ENCODE assay signal across 1 cellular context in the genomic region with DNA sequence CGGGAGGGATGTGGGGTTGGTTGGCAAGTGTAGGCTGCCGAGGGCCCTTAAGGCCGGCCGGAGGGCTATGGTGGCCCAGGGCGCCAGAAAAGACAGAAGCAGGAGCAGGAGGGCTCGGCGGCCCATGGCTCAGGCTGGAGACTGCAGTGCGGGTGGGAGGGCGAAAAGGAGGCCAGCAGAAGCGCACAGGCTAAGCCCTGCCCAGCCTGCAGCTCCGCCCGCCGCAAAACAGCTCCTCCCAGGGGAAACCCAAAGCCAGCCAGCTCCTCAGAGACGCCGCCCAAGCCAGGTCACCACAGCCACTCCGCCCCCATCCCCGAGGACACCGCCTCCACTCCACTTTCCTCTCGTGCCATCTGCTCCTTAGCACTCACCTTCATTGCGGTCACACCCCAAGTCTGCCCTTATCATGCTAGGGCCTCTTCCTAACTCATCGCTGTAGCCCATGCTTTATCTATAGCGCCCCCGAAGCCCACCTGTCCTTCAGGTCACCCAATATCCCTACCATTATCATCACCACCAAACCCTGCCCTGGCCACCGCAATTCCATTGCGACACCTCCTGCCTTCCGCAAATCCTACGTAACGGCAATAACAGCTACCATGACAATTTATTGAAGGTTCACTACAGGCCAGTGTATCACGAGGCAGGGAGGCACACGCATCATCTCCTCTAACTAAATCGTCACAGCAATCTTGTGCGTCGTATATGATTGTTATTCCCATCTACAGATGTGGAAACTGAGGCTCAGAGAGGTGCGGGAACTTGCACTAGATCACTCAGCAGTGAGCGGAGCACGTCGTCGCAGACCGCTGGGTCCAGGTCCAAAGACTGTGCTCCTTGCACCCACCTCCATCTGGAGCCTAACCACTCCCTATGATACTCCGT.
A peak's percentile ranks its signal among the peaks of the same experiment; 100 is the strongest.
TF ChIP-seq lines count a peak whose summit lies in the region.

A gene (minus strand): TSS at position 154 of the 888 bp plus-strand sequence. CDS start 28 bp downstream, at position 126.

TF ChIP-seq in K562, 482 proteins besides CTCF, POLR2A, EP300 and RAD21 (continued from another document and continues in another):
- TF ChIP-seq, protein P1, sequence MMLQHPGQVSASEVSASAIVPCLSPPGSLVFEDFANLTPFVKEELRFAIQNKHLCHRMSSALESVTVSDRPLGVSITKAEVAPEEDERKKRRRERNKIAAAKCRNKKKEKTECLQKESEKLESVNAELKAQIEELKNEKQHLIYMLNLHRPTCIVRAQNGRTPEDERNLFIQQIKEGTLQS (IDR thresholded peaks at IDR 0.05): peak; percentile 53
- TF ChIP-seq, protein P1 (CRISPR knock-in tag; conservative IDR thresholded peaks at IDR 0.05): no peak
- peak; percentile 83 for TF ChIP-seq NBN (IDR thresholded peaks at IDR 0.05; ENCODE audit: low read depth)
- TF ChIP-seq ZNF24 (IDR thresholded peaks at IDR 0.05): peak; percentile 35; the same call in 1 of the 2 replicates
- 0 out of 2 replicates have a peak, but pooled peaks have one; percentile 6 for TF ChIP-seq NFE2 (IDR thresholded peaks at IDR 0.05; ENCODE audit: low read depth)
- TF ChIP-seq NELFE (IDR thresholded peaks at IDR 0.05; ENCODE audit: insufficient read depth, insufficient read length): no peak
- TF ChIP-seq ZEB2 (IDR thresholded peaks at IDR 0.05): peak; percentile 95
- TF ChIP-seq PCBP2 (IDR thresholded peaks at IDR 0.05; ENCODE audit: low read depth, low read length, poor library complexity, severe bottlenecking): no peak
- TF ChIP-seq ZKSCAN8 (CRISPR knock-in tag; IDR thresholded peaks at IDR 0.05): no peak
- no peak for TF ChIP-seq COPS2 (conservative IDR thresholded peaks at IDR 0.05)
- TF ChIP-seq RFX7 (CRISPR knock-in tag; IDR thresholded peaks at IDR 0.05): no peak
- TF ChIP-seq CBFB (CRISPR knock-in tag; IDR thresholded peaks at IDR 0.05): peak; percentile 78; the same call in 1 of the 2 replicates
- peak; percentile 59 for TF ChIP-seq FOXJ2 (tag; IDR thresholded peaks at IDR 0.05)
- no peak for TF ChIP-seq SMC3 (conservative IDR thresholded peaks at IDR 0.05; ENCODE audit: insufficient read depth, low read depth, low read length)
- TF ChIP-seq, protein P2, sequence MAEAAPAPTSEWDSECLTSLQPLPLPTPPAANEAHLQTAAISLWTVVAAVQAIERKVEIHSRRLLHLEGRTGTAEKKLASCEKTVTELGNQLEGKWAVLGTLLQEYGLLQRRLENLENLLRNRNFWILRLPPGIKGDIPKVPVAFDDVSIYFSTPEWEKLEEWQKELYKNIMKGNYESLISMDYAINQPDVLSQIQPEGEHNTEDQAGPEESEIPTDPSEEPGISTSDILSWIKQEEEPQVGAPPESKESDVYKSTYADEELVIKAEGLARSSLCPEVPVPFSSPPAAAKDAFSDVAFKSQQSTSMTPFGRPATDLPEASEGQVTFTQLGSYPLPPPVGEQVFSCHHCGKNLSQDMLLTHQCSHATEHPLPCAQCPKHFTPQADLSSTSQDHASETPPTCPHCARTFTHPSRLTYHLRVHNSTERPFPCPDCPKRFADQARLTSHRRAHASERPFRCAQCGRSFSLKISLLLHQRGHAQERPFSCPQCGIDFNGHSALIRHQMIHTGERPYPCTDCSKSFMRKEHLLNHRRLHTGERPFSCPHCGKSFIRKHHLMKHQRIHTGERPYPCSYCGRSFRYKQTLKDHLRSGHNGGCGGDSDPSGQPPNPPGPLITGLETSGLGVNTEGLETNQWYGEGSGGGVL (CRISPR knock-in tag; IDR thresholded peaks at IDR 0.05): no peak
- no peak for TF ChIP-seq POLR3A (IDR thresholded peaks at IDR 0.05; ENCODE audit: borderline replicate concordance, extremely low read depth, insufficient read depth, insufficient read length)
- peak; percentile 95 for TF ChIP-seq ZFX (CRISPR knock-in tag; IDR thresholded peaks at IDR 0.05)
- TF ChIP-seq WHSC1 (IDR thresholded peaks at IDR 0.05; ENCODE audit: low read length): no peak
- 0 out of 2 replicates have a peak, but pooled peaks have one; percentile 4 for TF ChIP-seq ZNF143 (CRISPR knock-in tag; IDR thresholded peaks at IDR 0.05)
- no peak for TF ChIP-seq MCM7 (IDR thresholded peaks at IDR 0.05)
- no peak for TF ChIP-seq CREBBP (IDR thresholded peaks at IDR 0.05; ENCODE audit: low read depth, low read length)
- TF ChIP-seq ZSCAN32 (CRISPR knock-in tag; IDR thresholded peaks at IDR 0.05): 0 out of 2 replicates have a peak, but pooled peaks have one; percentile 24
- TF ChIP-seq, protein P3, sequence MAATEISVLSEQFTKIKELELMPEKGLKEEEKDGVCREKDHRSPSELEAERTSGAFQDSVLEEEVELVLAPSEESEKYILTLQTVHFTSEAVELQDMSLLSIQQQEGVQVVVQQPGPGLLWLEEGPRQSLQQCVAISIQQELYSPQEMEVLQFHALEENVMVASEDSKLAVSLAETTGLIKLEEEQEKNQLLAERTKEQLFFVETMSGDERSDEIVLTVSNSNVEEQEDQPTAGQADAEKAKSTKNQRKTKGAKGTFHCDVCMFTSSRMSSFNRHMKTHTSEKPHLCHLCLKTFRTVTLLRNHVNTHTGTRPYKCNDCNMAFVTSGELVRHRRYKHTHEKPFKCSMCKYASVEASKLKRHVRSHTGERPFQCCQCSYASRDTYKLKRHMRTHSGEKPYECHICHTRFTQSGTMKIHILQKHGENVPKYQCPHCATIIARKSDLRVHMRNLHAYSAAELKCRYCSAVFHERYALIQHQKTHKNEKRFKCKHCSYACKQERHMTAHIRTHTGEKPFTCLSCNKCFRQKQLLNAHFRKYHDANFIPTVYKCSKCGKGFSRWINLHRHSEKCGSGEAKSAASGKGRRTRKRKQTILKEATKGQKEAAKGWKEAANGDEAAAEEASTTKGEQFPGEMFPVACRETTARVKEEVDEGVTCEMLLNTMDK (IDR thresholded peaks at IDR 0.05; ENCODE audit: borderline replicate concordance, insufficient read depth, low read depth, low read length, poor library complexity, severe bottlenecking): no peak
- TF ChIP-seq PML (IDR thresholded peaks at IDR 0.05; ENCODE audit: low read length): peak; percentile 17; the same call in 1 of the 2 replicates
- TF ChIP-seq, protein P4, sequence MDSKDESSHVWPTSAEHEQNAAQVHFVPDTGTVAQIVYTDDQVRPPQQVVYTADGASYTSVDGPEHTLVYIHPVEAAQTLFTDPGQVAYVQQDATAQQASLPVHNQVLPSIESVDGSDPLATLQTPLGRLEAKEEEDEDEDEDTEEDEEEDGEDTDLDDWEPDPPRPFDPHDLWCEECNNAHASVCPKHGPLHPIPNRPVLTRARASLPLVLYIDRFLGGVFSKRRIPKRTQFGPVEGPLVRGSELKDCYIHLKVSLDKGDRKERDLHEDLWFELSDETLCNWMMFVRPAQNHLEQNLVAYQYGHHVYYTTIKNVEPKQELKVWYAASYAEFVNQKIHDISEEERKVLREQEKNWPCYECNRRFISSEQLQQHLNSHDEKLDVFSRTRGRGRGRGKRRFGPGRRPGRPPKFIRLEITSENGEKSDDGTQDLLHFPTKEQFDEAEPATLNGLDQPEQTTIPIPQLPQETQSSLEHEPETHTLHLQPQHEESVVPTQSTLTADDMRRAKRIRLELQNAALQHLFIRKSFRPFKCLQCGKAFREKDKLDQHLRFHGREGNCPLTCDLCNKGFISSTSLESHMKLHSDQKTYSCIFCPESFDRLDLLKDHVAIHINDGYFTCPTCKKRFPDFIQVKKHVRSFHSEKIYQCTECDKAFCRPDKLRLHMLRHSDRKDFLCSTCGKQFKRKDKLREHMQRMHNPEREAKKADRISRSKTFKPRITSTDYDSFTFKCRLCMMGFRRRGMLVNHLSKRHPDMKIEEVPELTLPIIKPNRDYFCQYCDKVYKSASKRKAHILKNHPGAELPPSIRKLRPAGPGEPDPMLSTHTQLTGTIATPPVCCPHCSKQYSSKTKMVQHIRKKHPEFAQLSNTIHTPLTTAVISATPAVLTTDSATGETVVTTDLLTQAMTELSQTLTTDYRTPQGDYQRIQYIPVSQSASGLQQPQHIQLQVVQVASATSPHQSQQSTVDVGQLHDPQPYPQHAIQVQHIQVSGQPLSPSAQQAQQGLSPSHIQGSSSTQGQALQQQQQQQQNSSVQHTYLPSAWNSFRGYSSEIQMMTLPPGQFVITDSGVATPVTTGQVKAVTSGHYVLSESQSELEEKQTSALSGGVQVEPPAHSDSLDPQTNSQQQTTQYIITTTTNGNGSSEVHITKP (IDR thresholded peaks at IDR 0.05; ENCODE audit: partially characterized antibody): peak; percentile 85
- peak; percentile 41; the same call in 1 of the 2 replicates for TF ChIP-seq TCF3 (CRISPR knock-in tag; IDR thresholded peaks at IDR 0.05)
- TF ChIP-seq, protein P5, sequence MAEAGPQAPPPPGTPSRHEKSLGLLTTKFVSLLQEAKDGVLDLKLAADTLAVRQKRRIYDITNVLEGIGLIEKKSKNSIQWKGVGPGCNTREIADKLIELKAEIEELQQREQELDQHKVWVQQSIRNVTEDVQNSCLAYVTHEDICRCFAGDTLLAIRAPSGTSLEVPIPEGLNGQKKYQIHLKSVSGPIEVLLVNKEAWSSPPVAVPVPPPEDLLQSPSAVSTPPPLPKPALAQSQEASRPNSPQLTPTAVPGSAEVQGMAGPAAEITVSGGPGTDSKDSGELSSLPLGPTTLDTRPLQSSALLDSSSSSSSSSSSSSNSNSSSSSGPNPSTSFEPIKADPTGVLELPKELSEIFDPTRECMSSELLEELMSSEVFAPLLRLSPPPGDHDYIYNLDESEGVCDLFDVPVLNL (CRISPR knock-in tag; IDR thresholded peaks at IDR 0.05; ENCODE audit: low read depth): no peak
- no peak for TF ChIP-seq BRD4 (IDR thresholded peaks at IDR 0.05)
- TF ChIP-seq, protein P6, sequence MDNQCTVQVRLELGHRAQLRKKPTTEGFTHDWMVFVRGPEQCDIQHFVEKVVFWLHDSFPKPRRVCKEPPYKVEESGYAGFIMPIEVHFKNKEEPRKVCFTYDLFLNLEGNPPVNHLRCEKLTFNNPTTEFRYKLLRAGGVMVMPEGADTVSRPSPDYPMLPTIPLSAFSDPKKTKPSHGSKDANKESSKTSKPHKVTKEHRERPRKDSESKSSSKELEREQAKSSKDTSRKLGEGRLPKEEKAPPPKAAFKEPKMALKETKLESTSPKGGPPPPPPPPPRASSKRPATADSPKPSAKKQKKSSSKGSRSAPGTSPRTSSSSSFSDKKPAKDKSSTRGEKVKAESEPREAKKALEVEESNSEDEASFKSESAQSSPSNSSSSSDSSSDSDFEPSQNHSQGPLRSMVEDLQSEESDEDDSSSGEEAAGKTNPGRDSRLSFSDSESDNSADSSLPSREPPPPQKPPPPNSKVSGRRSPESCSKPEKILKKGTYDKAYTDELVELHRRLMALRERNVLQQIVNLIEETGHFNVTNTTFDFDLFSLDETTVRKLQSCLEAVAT (IDR thresholded peaks at IDR 0.05): peak in 1 of 2 experiments; percentile 91; a peak in 2 of 4 replicates
- TF ChIP-seq CXXC5 (CRISPR knock-in tag; IDR thresholded peaks at IDR 0.05): peak; percentile 49
- TF ChIP-seq, protein P7, sequence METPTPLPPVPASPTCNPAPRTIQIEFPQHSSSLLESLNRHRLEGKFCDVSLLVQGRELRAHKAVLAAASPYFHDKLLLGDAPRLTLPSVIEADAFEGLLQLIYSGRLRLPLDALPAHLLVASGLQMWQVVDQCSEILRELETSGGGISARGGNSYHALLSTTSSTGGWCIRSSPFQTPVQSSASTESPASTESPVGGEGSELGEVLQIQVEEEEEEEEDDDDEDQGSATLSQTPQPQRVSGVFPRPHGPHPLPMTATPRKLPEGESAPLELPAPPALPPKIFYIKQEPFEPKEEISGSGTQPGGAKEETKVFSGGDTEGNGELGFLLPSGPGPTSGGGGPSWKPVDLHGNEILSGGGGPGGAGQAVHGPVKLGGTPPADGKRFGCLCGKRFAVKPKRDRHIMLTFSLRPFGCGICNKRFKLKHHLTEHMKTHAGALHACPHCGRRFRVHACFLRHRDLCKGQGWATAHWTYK (CRISPR knock-in tag; IDR thresholded peaks at IDR 0.05): 0 out of 2 replicates have a peak, but pooled peaks have one; percentile 13
- no peak for TF ChIP-seq STAT5B (CRISPR knock-in tag; IDR thresholded peaks at IDR 0.05)
- TF ChIP-seq JUN (IDR thresholded peaks at IDR 0.05; ENCODE audit: borderline replicate concordance, low read depth, low read length): 0 out of 2 replicates have a peak, but pooled peaks have one; percentile 5
- TF ChIP-seq JUN (CRISPR knock-in tag; IDR thresholded peaks at IDR 0.05; ENCODE audit: borderline replicate concordance): no peak
- TF ChIP-seq, protein P8, sequence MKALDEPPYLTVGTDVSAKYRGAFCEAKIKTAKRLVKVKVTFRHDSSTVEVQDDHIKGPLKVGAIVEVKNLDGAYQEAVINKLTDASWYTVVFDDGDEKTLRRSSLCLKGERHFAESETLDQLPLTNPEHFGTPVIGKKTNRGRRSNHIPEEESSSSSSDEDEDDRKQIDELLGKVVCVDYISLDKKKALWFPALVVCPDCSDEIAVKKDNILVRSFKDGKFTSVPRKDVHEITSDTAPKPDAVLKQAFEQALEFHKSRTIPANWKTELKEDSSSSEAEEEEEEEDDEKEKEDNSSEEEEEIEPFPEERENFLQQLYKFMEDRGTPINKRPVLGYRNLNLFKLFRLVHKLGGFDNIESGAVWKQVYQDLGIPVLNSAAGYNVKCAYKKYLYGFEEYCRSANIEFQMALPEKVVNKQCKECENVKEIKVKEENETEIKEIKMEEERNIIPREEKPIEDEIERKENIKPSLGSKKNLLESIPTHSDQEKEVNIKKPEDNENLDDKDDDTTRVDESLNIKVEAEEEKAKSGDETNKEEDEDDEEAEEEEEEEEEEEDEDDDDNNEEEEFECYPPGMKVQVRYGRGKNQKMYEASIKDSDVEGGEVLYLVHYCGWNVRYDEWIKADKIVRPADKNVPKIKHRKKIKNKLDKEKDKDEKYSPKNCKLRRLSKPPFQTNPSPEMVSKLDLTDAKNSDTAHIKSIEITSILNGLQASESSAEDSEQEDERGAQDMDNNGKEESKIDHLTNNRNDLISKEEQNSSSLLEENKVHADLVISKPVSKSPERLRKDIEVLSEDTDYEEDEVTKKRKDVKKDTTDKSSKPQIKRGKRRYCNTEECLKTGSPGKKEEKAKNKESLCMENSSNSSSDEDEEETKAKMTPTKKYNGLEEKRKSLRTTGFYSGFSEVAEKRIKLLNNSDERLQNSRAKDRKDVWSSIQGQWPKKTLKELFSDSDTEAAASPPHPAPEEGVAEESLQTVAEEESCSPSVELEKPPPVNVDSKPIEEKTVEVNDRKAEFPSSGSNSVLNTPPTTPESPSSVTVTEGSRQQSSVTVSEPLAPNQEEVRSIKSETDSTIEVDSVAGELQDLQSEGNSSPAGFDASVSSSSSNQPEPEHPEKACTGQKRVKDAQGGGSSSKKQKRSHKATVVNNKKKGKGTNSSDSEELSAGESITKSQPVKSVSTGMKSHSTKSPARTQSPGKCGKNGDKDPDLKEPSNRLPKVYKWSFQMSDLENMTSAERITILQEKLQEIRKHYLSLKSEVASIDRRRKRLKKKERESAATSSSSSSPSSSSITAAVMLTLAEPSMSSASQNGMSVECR (CRISPR knock-in tag; IDR thresholded peaks at IDR 0.05): peak; percentile 35; the same call in 1 of the 2 replicates
- TF ChIP-seq, protein P9, sequence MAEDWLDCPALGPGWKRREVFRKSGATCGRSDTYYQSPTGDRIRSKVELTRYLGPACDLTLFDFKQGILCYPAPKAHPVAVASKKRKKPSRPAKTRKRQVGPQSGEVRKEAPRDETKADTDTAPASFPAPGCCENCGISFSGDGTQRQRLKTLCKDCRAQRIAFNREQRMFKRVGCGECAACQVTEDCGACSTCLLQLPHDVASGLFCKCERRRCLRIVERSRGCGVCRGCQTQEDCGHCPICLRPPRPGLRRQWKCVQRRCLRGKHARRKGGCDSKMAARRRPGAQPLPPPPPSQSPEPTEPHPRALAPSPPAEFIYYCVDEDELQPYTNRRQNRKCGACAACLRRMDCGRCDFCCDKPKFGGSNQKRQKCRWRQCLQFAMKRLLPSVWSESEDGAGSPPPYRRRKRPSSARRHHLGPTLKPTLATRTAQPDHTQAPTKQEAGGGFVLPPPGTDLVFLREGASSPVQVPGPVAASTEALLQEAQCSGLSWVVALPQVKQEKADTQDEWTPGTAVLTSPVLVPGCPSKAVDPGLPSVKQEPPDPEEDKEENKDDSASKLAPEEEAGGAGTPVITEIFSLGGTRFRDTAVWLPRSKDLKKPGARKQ (CRISPR knock-in tag; IDR thresholded peaks at IDR 0.05): no peak
